18 cellular contexts compared by ENCODE assay signal in the genomic region with DNA sequence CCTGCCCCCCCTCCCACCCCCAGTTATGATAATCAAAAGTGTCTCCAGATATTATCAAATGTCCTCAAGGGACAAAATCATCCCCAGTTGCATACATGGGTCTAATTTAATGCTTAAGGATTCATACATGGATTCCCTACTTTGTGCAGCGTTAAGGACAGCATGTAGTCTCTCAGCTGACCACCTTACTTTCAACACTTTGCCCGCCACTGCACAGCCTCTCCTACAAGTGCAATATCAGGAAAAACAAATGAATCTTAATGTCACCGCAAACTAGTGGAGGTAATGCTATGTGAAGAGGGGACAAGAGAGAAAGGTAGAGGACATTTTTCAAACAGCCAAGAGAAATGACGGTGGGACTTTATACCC.
A peak's percentile ranks its signal among the peaks of the same experiment; 100 is the strongest.
DNase-seq lines count a peak whose midpoint lies in the region; ATAC-seq, FAIRE-seq and TF ChIP-seq lines count a peak whose summit lies in the region.
"Had no signal": no experiment of that assay in that cellular context is flagged by ENCODE, and none has a peak within 500 bp of the region (broad histone marks: within the 10 kb centered on the region; RNA-seq: fewer than 3 reads in every experiment).

No MANE protein-coding gene starts in this region.

- H2AFZ ChIP-seq in astrocyte (ENCODE audit: low read depth, low read length) = no peak overlapping the region

- no peaks in the 10 kb centered on the region for H3K27me3 Mint-ChIP-seq in astrocyte (ENCODE audit: low read depth, unreplicated experiment)
- H3K27me3 Mint-ChIP-seq: CD4-positive, alpha-beta T cell; IgD-negative memory B cell had no signal

- peaks cover 2% of the 10 kb centered on the region for H3K9me3 Mint-ChIP-seq in astrocyte (ENCODE audit: unreplicated experiment)
- H3K9me3 Mint-ChIP-seq: CD4-positive, alpha-beta T cell; IgD-negative memory B cell had no signal

- H3K4me1 ChIP-seq in BLaER1 = peaks cover 46% of the 10 kb centered on the region
- H3K4me1 ChIP-seq in astrocyte (ENCODE audit: insufficient read depth, low read length) = peaks cover 17% of the 10 kb centered on the region
- H3K4me1 ChIP-seq in muscle layer of colon (ENCODE audit: insufficient read depth, low read length) = peaks cover 35% of the 10 kb centered on the region
- peaks cover 30% of the 10 kb centered on the region for H3K4me1 ChIP-seq in psoas muscle
- no peaks in the 10 kb centered on the region for H3K4me1 ChIP-seq in HAP-1

- no peak overlapping the region for H3K9ac ChIP-seq in BLaER1
- no peak overlapping the region for H3K9ac ChIP-seq in astrocyte (ENCODE audit: low read length)
- H3K9ac ChIP-seq in muscle layer of colon (ENCODE audit: low read length) = no peak overlapping the region

- H3K4me2 ChIP-seq in BLaER1 = peak overlapping the region; percentile 66
- H3K4me2 ChIP-seq in astrocyte (ENCODE audit: low read length) = no peak overlapping the region

- peaks cover 12% of the 10 kb centered on the region for H3K4me1 Mint-ChIP-seq in astrocyte (ENCODE audit: low read depth, unreplicated experiment)

- no peaks in the 10 kb centered on the region for H3K27me3 ChIP-seq in BLaER1
- H3K27me3 ChIP-seq in astrocyte (ENCODE audit: insufficient read depth, low read length) = no peaks in the 10 kb centered on the region
- no peaks in the 10 kb centered on the region for H3K27me3 ChIP-seq in muscle layer of colon (ENCODE audit: control insufficient read depth in 1 of 2, insufficient read depth in 2 of 2, low read length in 2 of 2)
- H3K27me3 ChIP-seq in psoas muscle (ENCODE audit: insufficient read depth in 3 of 3, low read length in 2 of 3) = no peaks in the 10 kb centered on the region
- no peaks in the 10 kb centered on the region for H3K27me3 ChIP-seq in HAP-1 (ENCODE audit: low read depth)

- TF ChIP-seq CTCF in astrocyte (IDR thresholded peaks at IDR 0.05; ENCODE audit: insufficient read depth, low read depth, low read length) (no peak), psoas muscle (IDR thresholded peaks at IDR 0.05) (no peak)

- H3K36me3 ChIP-seq in BLaER1 = peaks cover 91% of the 10 kb centered on the region
- peaks cover 4% of the 10 kb centered on the region for H3K36me3 ChIP-seq in astrocyte (ENCODE audit: insufficient read depth, low read length)
- peaks cover 21% of the 10 kb centered on the region for H3K36me3 ChIP-seq in muscle layer of colon (ENCODE audit: insufficient read depth, low read length)
- peaks cover 5 to 29% of the 10 kb centered on the region in 2 donors for H3K36me3 ChIP-seq in psoas muscle (ENCODE audit: insufficient read depth in 1 of 2, low read depth in 1 of 2)
- no peaks in the 10 kb centered on the region for H3K36me3 ChIP-seq in HAP-1 (replicated peaks)

- H3K4me3 ChIP-seq in BLaER1 (no peak overlapping the region), astrocyte (ENCODE audit: insufficient read depth, low read depth, low read length) (no peak overlapping the region), muscle layer of colon (ENCODE audit: low read depth in 1 of 2, low read length in 2 of 2) (no peak overlapping the region), psoas muscle (no peak overlapping the region), HAP-1 (no peak overlapping the region)

- intact Hi-C loops in psoas muscle (cut with DNase I) = loop anchor here in 1 of 2 donors (5.0 kb wide), 1 partner anchor 78 kb away; no protein-coding TSS in a partner anchor

- peak overlapping the region; percentile 48 for H3K27ac Mint-ChIP-seq in astrocyte (ENCODE audit: unreplicated experiment)
- H3K27ac Mint-ChIP-seq: CD4-positive, alpha-beta T cell had no signal

- no peaks in the 10 kb centered on the region for H3K79me2 ChIP-seq in astrocyte (ENCODE audit: insufficient read depth, low read length)

- WGBS in psoas muscle, 3 donors = 94 to 95% (median 94%) methylated on average over 4 of the region's 4 CpGs

- DNase-seq in astrocyte (ENCODE audit: low read depth) = no peak
- no peak for DNase-seq in psoas muscle
- no peak for DNase-seq in HAP-1 (ENCODE audit: low spot score in 2 of 2)
- no peak for DNase-seq in retina
- DNase-seq in NCI-H2081 treated with DMSO at 0.1 percent for 48 hours (lab: John Stamatoyannopoulos, UW) = no peak
- DNase-seq: CD4-positive, alpha-beta T cell; DMS53; NCI-H1105; NCI-H1694; NCI-H345; NCI-H526; Right ventricle myocardium superior had no signal

- H3K4me3 Mint-ChIP-seq in astrocyte (ENCODE audit: unreplicated experiment) = no peak overlapping the region
- H3K4me3 Mint-ChIP-seq: CD4-positive, alpha-beta T cell had no signal

- no peaks in the 10 kb centered on the region for H4K20me1 ChIP-seq in BLaER1
- no peaks in the 10 kb centered on the region for H4K20me1 ChIP-seq in astrocyte (ENCODE audit: insufficient read depth, low read length)

- FAIRE-seq in astrocyte (lab: Jason Lieb, UNC) = no peak
- FAIRE-seq: GM19239, H54 had no signal

- in situ Hi-C loops in HAP-1 (cut with MboI; ENCODE audit: low sequenced_read_pairs) = loop anchor here (10.0 kb wide), 1 partner anchor 64 kb away; no protein-coding TSS in a partner anchor

- no peak overlapping the region for H3K27ac ChIP-seq in BLaER1
- H3K27ac ChIP-seq in astrocyte (ENCODE audit: low read depth, low read length) = no peak overlapping the region
- peak overlapping the region; percentile 23 for H3K27ac ChIP-seq in muscle layer of colon (ENCODE audit: low read depth, low read length)
- peak overlapping the region; percentile 82 for H3K27ac ChIP-seq in psoas muscle

- peaks cover 13% of the 10 kb centered on the region; the same call in 1 of the 2 replicates for H3K9me3 ChIP-seq in BLaER1
- no peaks in the 10 kb centered on the region for H3K9me3 ChIP-seq in astrocyte (ENCODE audit: insufficient read depth, low read depth, low read length)
- no peaks in the 10 kb centered on the region for H3K9me3 ChIP-seq in muscle layer of colon (ENCODE audit: low read length)
- H3K9me3 ChIP-seq in psoas muscle = no peaks in the 10 kb centered on the region
- no peaks in the 10 kb centered on the region for H3K9me3 ChIP-seq in HAP-1

- no peak for ATAC-seq in psoas muscle
- no peak for ATAC-seq in HG03457 (IDR thresholded peaks at IDR 0.05; ENCODE audit: unreplicated experiment)

- peaks cover 21% of the 10 kb centered on the region for H3K36me3 Mint-ChIP-seq in astrocyte (ENCODE audit: low read depth, unreplicated experiment)

Comparison
In these comparisons a context has a peak if more than half of its experiments do, and no peak if none do; other contexts are left out.
1. H3K27ac ChIP-seq: peak in muscle layer of colon (single experiment) and psoas muscle (single experiment); none in BLaER1 (single experiment) and astrocyte (single experiment).